In genomic region chr12:13390921-13391320, GRCh38 we compare ENCODE assay signal across 20 cellular contexts.
A peak's percentile ranks its signal among the peaks of the same experiment; 100 is the strongest.
DNase-seq lines count a peak whose midpoint lies in the region; ATAC-seq and TF ChIP-seq lines count a peak whose summit lies in the region.
"Had no signal": no experiment of that assay in that cellular context is flagged by ENCODE, and none has a peak within 500 bp of the region (broad histone marks: within the 10 kb centered on the region; RNA-seq: fewer than 3 reads in every experiment).

No MANE protein-coding gene starts in this region.

- H3K4me3 ChIP-seq in left ventricle myocardium inferior: no peak overlapping the region
- H3K4me3 ChIP-seq in right cardiac atrium (ENCODE audit: low read length): no peak overlapping the region
- peak overlapping the region in 1 of 2 donors; percentile 5 for H3K4me3 ChIP-seq in mucosa of rectum (ENCODE audit: low read length in 2 of 2)
- H3K4me3 ChIP-seq in thyroid gland (replicated peaks in 1 of 3): no peak overlapping the region
- H3K4me3 ChIP-seq: body of pancreas, smooth muscle cell, upper lobe of left lung had no signal

- no peak overlapping the region for H3K4me3 Mint-ChIP-seq in chondrocyte (ENCODE audit: unreplicated experiment)
- H3K4me3 Mint-ChIP-seq in stimulated activated effector memory CD8-positive, alpha-beta T cell treated with anti-CD3 and anti-CD28 coated beads, Interleukin-12 subunit alpha, Interleukin-12 subunit beta, amount 100 ng/mL, for 72 hours: no peak overlapping the region
- no peak overlapping the region for H3K4me3 Mint-ChIP-seq in activated CD8-positive, alpha-beta memory T cell treated with anti-CD3 and anti-CD28 coated beads, Interleukin-2, amount 10 ng/mL, durations not matched to agents 7 days and 5 days
- H3K4me3 Mint-ChIP-seq: activated T-cell treated with anti-CD3 and anti-CD28 coated beads, Interleukin-2, amount 50 U/mL, for 24 hours; H9; memory B cell; naive B cell had no signal

- WGBS in right cardiac atrium: 68% methylated on average over 7 of the region's 7 CpGs
- 64 to 86% methylated on average over 7 of the region's 7 CpGs for WGBS in thyroid gland, 2 donors

- H3K4me1 ChIP-seq in left ventricle myocardium inferior: peaks cover 14% of the 10 kb centered on the region
- H3K4me1 ChIP-seq in right cardiac atrium (ENCODE audit: control insufficient read depth, insufficient read depth, low read length): peaks cover 3% of the 10 kb centered on the region
- peaks cover 18 to 34% of the 10 kb centered on the region in 2 donors for H3K4me1 ChIP-seq in mucosa of rectum (ENCODE audit: control insufficient read depth in 2 of 2, insufficient read depth in 2 of 2, low read length in 2 of 2)
- peaks cover 4 to 14% of the 10 kb centered on the region in 2 donors for H3K4me1 ChIP-seq in thyroid gland

- H3K27me3 Mint-ChIP-seq in chondrocyte (ENCODE audit: low read depth): no peaks in the 10 kb centered on the region
- no peaks in the 10 kb centered on the region for H3K27me3 Mint-ChIP-seq in activated CD8-positive, alpha-beta memory T cell treated with anti-CD3 and anti-CD28 coated beads, Interleukin-2, amount 10 ng/mL, durations not matched to agents 7 days and 5 days
- H3K27me3 Mint-ChIP-seq: memory B cell had no signal

- H3K36me3 ChIP-seq in left ventricle myocardium inferior (no peaks in the 10 kb centered on the region), mucosa of rectum (ENCODE audit: control insufficient read depth in 2 of 2, insufficient read depth in 2 of 2, low read length in 2 of 2) (no peaks in the 10 kb centered on the region), thyroid gland (no peaks in the 10 kb centered on the region)
- H3K36me3 ChIP-seq: upper lobe of left lung had no signal

- H3K27ac ChIP-seq in left ventricle myocardium inferior (replicated peaks): peak overlapping the region; percentile 40
- H3K27ac ChIP-seq in right cardiac atrium (ENCODE audit: low read length): no peak overlapping the region
- H3K27ac ChIP-seq in mucosa of rectum (ENCODE audit: low read depth in 2 of 2, low read length in 2 of 2): peak overlapping the region; percentile 75 to 86
- H3K27ac ChIP-seq in thyroid gland: peak overlapping the region in 2 of 3 donors; percentile 4 to 66
- H3K27ac ChIP-seq: upper lobe of left lung had no signal

- DNase-seq in left ventricle myocardium inferior (no peak), right cardiac atrium (no peak), chondrocyte (ENCODE audit: low spot score) (no peak), thyroid gland (no peak), cortex of kidney (lab: John Stamatoyannopoulos, UW) (no peak)
- no peak for DNase-seq in stimulated activated effector memory CD8-positive, alpha-beta T cell treated with anti-CD3 and anti-CD28 coated beads, Interleukin-12 subunit alpha, Interleukin-12 subunit beta, amount 100 ng/mL, for 72 hours (ENCODE audit: low spot score in 2 of 2)
- DNase-seq in activated CD8-positive, alpha-beta memory T cell treated with anti-CD3 and anti-CD28 coated beads, Interleukin-2, amount 10 ng/mL, durations not matched to agents 7 days and 5 days: no peak
- DNase-seq: activated CD4-positive, alpha-beta T cell treated with anti-CD3 and anti-CD28 coated beads for 48 hours; activated T-cell treated with anti-CD3 and anti-CD28 coated beads, Interleukin-2, amount 50 U/mL, for 24 hours; effector memory CD4-positive, alpha-beta T cell; foreskin melanocyte; H9; naive B cell; stimulated activated CD4-positive, alpha-beta T cell treated with anti-CD3 and anti-CD28 coated beads, Interleukin-1b, Interleukin-23, amount 100 ng/mL, for 48 hours; stimulated activated CD8-positive, alpha-beta memory T cell treated with anti-CD3 and anti-CD28 coated beads, Interleukin-4, amount 100 ng/mL, for 48 hours had no signal

- intact Hi-C loops in left ventricle myocardium inferior (cut with micrococcal nuclease): no loop called here
- intact Hi-C loops in right cardiac atrium (cut with DNase I): no loop called here
- intact Hi-C loops in thyroid gland (cut with DNase I): no loop called here

- ATAC-seq in right cardiac atrium: no peak
- ATAC-seq in stimulated activated effector memory CD8-positive, alpha-beta T cell treated with anti-CD3 and anti-CD28 coated beads, Interleukin-12 subunit alpha, Interleukin-12 subunit beta, amount 100 ng/mL, for 72 hours: no peak
- no peak for ATAC-seq in activated CD8-positive, alpha-beta memory T cell treated with anti-CD3 and anti-CD28 coated beads, Interleukin-2, amount 10 ng/mL, durations not matched to agents 7 days and 5 days

- H3K4me1 Mint-ChIP-seq in chondrocyte (ENCODE audit: low read depth): peaks cover 12% of the 10 kb centered on the region
- no peaks in the 10 kb centered on the region for H3K4me1 Mint-ChIP-seq in stimulated activated effector memory CD8-positive, alpha-beta T cell treated with anti-CD3 and anti-CD28 coated beads, Interleukin-12 subunit alpha, Interleukin-12 subunit beta, amount 100 ng/mL, for 72 hours
- no peaks in the 10 kb centered on the region for H3K4me1 Mint-ChIP-seq in activated CD8-positive, alpha-beta memory T cell treated with anti-CD3 and anti-CD28 coated beads, Interleukin-2, amount 10 ng/mL, durations not matched to agents 7 days and 5 days
- H3K4me1 Mint-ChIP-seq: memory B cell, naive B cell had no signal

- H3K27ac Mint-ChIP-seq in chondrocyte (ENCODE audit: unreplicated experiment): peak overlapping the region; percentile 27
- no peak overlapping the region for H3K27ac Mint-ChIP-seq in stimulated activated effector memory CD8-positive, alpha-beta T cell treated with anti-CD3 and anti-CD28 coated beads, Interleukin-12 subunit alpha, Interleukin-12 subunit beta, amount 100 ng/mL, for 72 hours
- H3K27ac Mint-ChIP-seq in activated CD8-positive, alpha-beta memory T cell treated with anti-CD3 and anti-CD28 coated beads, Interleukin-2, amount 10 ng/mL, durations not matched to agents 7 days and 5 days: no peak overlapping the region
- H3K27ac Mint-ChIP-seq: activated T-cell treated with anti-CD3 and anti-CD28 coated beads, Interleukin-2, amount 50 U/mL, for 24 hours; memory B cell; naive B cell had no signal

- no peak for TF ChIP-seq CTCF in left ventricle myocardium inferior (IDR thresholded peaks at IDR 0.05; ENCODE audit: borderline replicate concordance)
- no peak for TF ChIP-seq CTCF in chondrocyte (IDR thresholded peaks at IDR 0.05)
- no peak for TF ChIP-seq CTCF in thyroid gland (IDR thresholded peaks at IDR 0.05)

- no peak overlapping the region for H3K9ac ChIP-seq in mucosa of rectum (ENCODE audit: low read depth in 1 of 2, low read length in 2 of 2)

- H3K9me3 ChIP-seq in left ventricle myocardium inferior (replicated peaks): no peaks in the 10 kb centered on the region
- H3K9me3 ChIP-seq in right cardiac atrium (ENCODE audit: control insufficient read depth, low read length): no peaks in the 10 kb centered on the region
- no peaks in the 10 kb centered on the region for H3K9me3 ChIP-seq in mucosa of rectum (ENCODE audit: control insufficient read depth in 2 of 2, low read length in 2 of 2)
- H3K9me3 ChIP-seq in thyroid gland: no peaks in the 10 kb centered on the region
- H3K9me3 ChIP-seq: body of pancreas, upper lobe of left lung had no signal

- peaks cover 8% of the 10 kb centered on the region for H3K27me3 ChIP-seq in left ventricle myocardium inferior (ENCODE audit: low read depth)
- H3K27me3 ChIP-seq in right cardiac atrium (ENCODE audit: control insufficient read depth, insufficient read depth): no peaks in the 10 kb centered on the region
- H3K27me3 ChIP-seq in mucosa of rectum (ENCODE audit: control insufficient read depth in 2 of 2, insufficient read depth in 2 of 2, low read length in 2 of 2): no peaks in the 10 kb centered on the region
- H3K27me3 ChIP-seq in thyroid gland: no peaks in the 10 kb centered on the region
- H3K27me3 ChIP-seq: body of pancreas, upper lobe of left lung had no signal

- TF ChIP-seq POLR2A in thyroid gland (IDR thresholded peaks at IDR 0.05): no peak

- H3K36me3 Mint-ChIP-seq in chondrocyte (ENCODE audit: low read depth): no peaks in the 10 kb centered on the region
- H3K36me3 Mint-ChIP-seq in stimulated activated effector memory CD8-positive, alpha-beta T cell treated with anti-CD3 and anti-CD28 coated beads, Interleukin-12 subunit alpha, Interleukin-12 subunit beta, amount 100 ng/mL, for 72 hours: no peaks in the 10 kb centered on the region
- H3K36me3 Mint-ChIP-seq in activated CD8-positive, alpha-beta memory T cell treated with anti-CD3 and anti-CD28 coated beads, Interleukin-2, amount 10 ng/mL, durations not matched to agents 7 days and 5 days: no peaks in the 10 kb centered on the region
- H3K36me3 Mint-ChIP-seq: memory B cell, naive B cell had no signal

- CTCF ChIA-PET in activated CD8-positive, alpha-beta memory T cell treated with anti-CD3 and anti-CD28 coated beads, Interleukin-2, amount 10 ng/mL, durations not matched to agents 7 days and 5 days (lab: Charles Lee): no interaction called here

- H3K9me3 Mint-ChIP-seq in chondrocyte (ENCODE audit: low read depth): no peaks in the 10 kb centered on the region
- H3K9me3 Mint-ChIP-seq in stimulated activated effector memory CD8-positive, alpha-beta T cell treated with anti-CD3 and anti-CD28 coated beads, Interleukin-12 subunit alpha, Interleukin-12 subunit beta, amount 100 ng/mL, for 72 hours: peaks cover 2% of the 10 kb centered on the region
- no peaks in the 10 kb centered on the region for H3K9me3 Mint-ChIP-seq in activated CD8-positive, alpha-beta memory T cell treated with anti-CD3 and anti-CD28 coated beads, Interleukin-2, amount 10 ng/mL, durations not matched to agents 7 days and 5 days (ENCODE audit: low read depth)
- H3K9me3 Mint-ChIP-seq: activated T-cell treated with anti-CD3 and anti-CD28 coated beads, Interleukin-2, amount 50 U/mL, for 24 hours; H9; memory B cell; naive B cell had no signal
